In the genomic region with DNA sequence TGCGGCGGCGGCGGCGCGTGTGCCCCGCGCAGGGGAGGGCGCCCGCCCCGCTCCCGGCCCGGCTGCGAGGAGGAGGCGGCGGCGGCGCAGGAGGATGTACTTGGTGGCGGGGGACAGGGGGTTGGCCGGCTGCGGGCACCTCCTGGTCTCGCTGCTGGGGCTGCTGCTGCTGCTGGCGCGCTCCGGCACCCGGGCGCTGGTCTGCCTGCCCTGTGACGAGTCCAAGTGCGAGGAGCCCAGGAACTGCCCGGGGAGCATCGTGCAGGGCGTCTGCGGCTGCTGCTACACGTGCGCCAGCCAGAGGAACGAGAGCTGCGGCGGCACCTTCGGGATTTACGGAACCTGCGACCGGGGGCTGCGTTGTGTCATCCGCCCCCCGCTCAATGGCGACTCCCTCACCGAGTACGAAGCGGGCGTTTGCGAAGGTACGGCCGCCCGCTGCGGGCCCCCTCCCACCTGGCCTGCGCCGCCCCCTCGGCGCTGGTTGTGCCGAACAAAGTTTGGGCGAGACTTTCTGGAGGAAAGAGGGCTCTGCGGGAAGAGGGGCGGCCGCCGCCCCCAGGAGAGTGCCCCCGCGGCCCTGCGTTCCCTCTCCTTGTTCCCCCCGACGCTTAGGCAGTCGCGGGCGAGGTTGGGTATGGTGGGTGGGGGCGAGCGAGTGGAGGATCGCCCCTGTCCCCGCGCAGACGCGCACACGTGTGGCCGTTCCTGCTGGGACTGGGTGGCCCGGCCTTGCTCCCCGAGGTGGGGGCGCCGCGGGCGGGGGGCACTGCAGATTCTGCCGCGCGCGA, we compare ENCODE assay signal across 7 cellular contexts. TPM values are rescaled to one million over a fixed set of nuclear protein-coding genes. Genes with fewer than 3 reads are reported as not detected.
DNase-seq lines count a peak whose midpoint lies in the region; ATAC-seq and TF ChIP-seq lines count a peak whose summit lies in the region.

No MANE protein-coding gene starts in this region.

- peak overlapping the region; percentile 96 for H3K9ac ChIP-seq in PC-3 (ENCODE audit: low read length)

- H3K27me3 ChIP-seq in PC-3 (ENCODE audit: low read length) (no peaks in the 10 kb centered on the region), hepatocyte (no peaks in the 10 kb centered on the region), sigmoid colon (no peaks in the 10 kb centered on the region)

- no peak for TF ChIP-seq EP300 in sigmoid colon (IDR thresholded peaks at IDR 0.05)

- peak; percentile 48 for DNase-seq in HFFc6
- DNase-seq in PC-3 = peak; percentile 25
- DNase-seq in activated naive CD8-positive, alpha-beta T cell treated with anti-CD3 and anti-CD28 coated beads for 36 hours = peak; percentile 58
- peak; percentile 68 for DNase-seq in hepatocyte (ENCODE audit: low spot score)
- peak; percentile 81 for DNase-seq in sigmoid colon
- DNase-seq in OCI-M1 (lab: John Stamatoyannopoulos, UW) = no peak

- H3K36me3 Mint-ChIP-seq in HFFc6 (ENCODE audit: low read depth) = peaks cover 59% of the 10 kb centered on the region
- H3K36me3 Mint-ChIP-seq in activated naive CD8-positive, alpha-beta T cell treated with anti-CD3 and anti-CD28 coated beads for 36 hours = no peaks in the 10 kb centered on the region

- H3K9me3 ChIP-seq in PC-3 (ENCODE audit: low read length) = no peaks in the 10 kb centered on the region
- H3K9me3 ChIP-seq in hepatocyte (ENCODE audit: low read depth) = no peaks in the 10 kb centered on the region
- H3K9me3 ChIP-seq in sigmoid colon = no peaks in the 10 kb centered on the region

- H3K27me3 Mint-ChIP-seq in HFFc6 (ENCODE audit: insufficient read depth) = peaks cover 13% of the 10 kb centered on the region
- H3K27me3 Mint-ChIP-seq in activated naive CD8-positive, alpha-beta T cell treated with anti-CD3 and anti-CD28 coated beads for 36 hours = peaks cover 57% of the 10 kb centered on the region

- CTCF ChIA-PET in PC-3 (lab: Charles Lee) = no interaction called here

- H3K4me3 Mint-ChIP-seq in HFFc6 = peak overlapping the region; percentile 99
- peak overlapping the region; percentile 93 for H3K4me3 Mint-ChIP-seq in activated naive CD8-positive, alpha-beta T cell treated with anti-CD3 and anti-CD28 coated beads for 36 hours

- H3K4me3 ChIP-seq in PC-3 (ENCODE audit: low read length) = peak overlapping the region; percentile 90
- peak overlapping the region; percentile 95 for H3K4me3 ChIP-seq in hepatocyte
- peak overlapping the region; percentile 81 to 91 (median 87) for H3K4me3 ChIP-seq in sigmoid colon

- H3K9me2 ChIP-seq in PC-3 (replicated peaks; ENCODE audit: low read length) (no peaks in the 10 kb centered on the region), hepatocyte (replicated peaks; ENCODE audit: insufficient read depth) (no peaks in the 10 kb centered on the region)

- peak; percentile 25 for ATAC-seq in GM18511 (IDR thresholded peaks at IDR 0.05; ENCODE audit: unreplicated experiment)
- ATAC-seq in PC-3 = peak; percentile 2

- TF ChIP-seq CTCF in HFFc6 (IDR thresholded peaks at IDR 0.05) (no peak), PC-3 (conservative IDR thresholded peaks at IDR 0.05; ENCODE audit: low read depth, low read length) (no peak), hepatocyte (IDR thresholded peaks at IDR 0.05; ENCODE audit: poor library complexity) (no peak), sigmoid colon (IDR thresholded peaks at IDR 0.05) (no peak)

- peak overlapping the region; percentile 92 for H3K27ac ChIP-seq in PC-3 (ENCODE audit: low read length)
- peak overlapping the region; percentile 90 for H3K27ac ChIP-seq in hepatocyte
- H3K27ac ChIP-seq in sigmoid colon = peak overlapping the region; percentile 87 to 96 (median 92)

- TF ChIP-seq POLR2A in sigmoid colon (IDR thresholded peaks at IDR 0.05) = no peak

- H3K4me1 ChIP-seq in PC-3 (ENCODE audit: insufficient read depth, low read length) (peaks cover 60% of the 10 kb centered on the region), hepatocyte (ENCODE audit: insufficient read depth) (peaks cover 9% of the 10 kb centered on the region), sigmoid colon (peaks cover 0 to 72% (median 37%) of the 10 kb centered on the region in 4 donors)

- H3K79me2 ChIP-seq in PC-3 (ENCODE audit: low read length) (peaks cover 69% of the 10 kb centered on the region), hepatocyte (peaks cover 46% of the 10 kb centered on the region)

- POLR2A ChIA-PET in PC-3 (lab: Charles Lee; ENCODE audit: unreplicated experiment) = interaction anchor here (0.5 to 0.9 kb wide), 5 partner anchors 20 to 315 kb away, joined by 3 to 17 read pairs (median 9); no protein-coding TSS in a partner anchor

- intact Hi-C loops in PC-3 (cut with micrococcal nuclease) = loop anchor here (5.0 kb wide), 1 partner anchor 211 kb away; no protein-coding TSS in a partner anchor
- intact Hi-C loops in sigmoid colon (cut with DNase I) = loop anchor here (2.0 kb wide), 1 partner anchor 32 kb away; no protein-coding TSS in a partner anchor

- no peaks in the 10 kb centered on the region for H3F3A ChIP-seq in PC-3 (ENCODE audit: low read length, unreplicated experiment)

- peaks cover 8% of the 10 kb centered on the region for H3K9me3 Mint-ChIP-seq in HFFc6
- H3K9me3 Mint-ChIP-seq in activated naive CD8-positive, alpha-beta T cell treated with anti-CD3 and anti-CD28 coated beads for 36 hours = no peaks in the 10 kb centered on the region

- H3K4me1 Mint-ChIP-seq in HFFc6 (ENCODE audit: low read depth) = peaks cover 65% of the 10 kb centered on the region
- peaks cover 37% of the 10 kb centered on the region for H3K4me1 Mint-ChIP-seq in activated naive CD8-positive, alpha-beta T cell treated with anti-CD3 and anti-CD28 coated beads for 36 hours

- peaks cover 33% of the 10 kb centered on the region for H4K20me1 ChIP-seq in PC-3 (ENCODE audit: low read length)
- H4K20me1 ChIP-seq in hepatocyte (ENCODE audit: insufficient read depth, poor library complexity, severe bottlenecking) = peaks cover 16% of the 10 kb centered on the region

- H2AFZ ChIP-seq in PC-3 (ENCODE audit: low read length) (no peak overlapping the region), hepatocyte (peak overlapping the region; percentile 81)

- peak overlapping the region; percentile 93 for H3K4me2 ChIP-seq in PC-3 (ENCODE audit: low read length)
- H3K4me2 ChIP-seq in hepatocyte = peak overlapping the region; percentile 85

- peak overlapping the region; percentile 98 for H3K27ac Mint-ChIP-seq in HFFc6
- H3K27ac Mint-ChIP-seq in activated naive CD8-positive, alpha-beta T cell treated with anti-CD3 and anti-CD28 coated beads for 36 hours = peak overlapping the region; percentile 72

- H3K36me3 ChIP-seq in PC-3 (ENCODE audit: low read depth, low read length) (peaks cover 4% of the 10 kb centered on the region; the same call in 1 of the 2 replicates), hepatocyte (replicated peaks; ENCODE audit: insufficient read depth, low read depth) (no peaks in the 10 kb centered on the region), sigmoid colon (no peaks in the 10 kb centered on the region)

- WGBS in hepatocyte (ENCODE audit: low lambda C conversion rate, missing lambda C conversion rate) = 1% methylated on average over 37 of the region's 92 CpGs
- WGBS in sigmoid colon, 2 donors = 1% methylated on average over 92 of the region's 92 CpGs

- no TSS peak for BruUV-seq in PC-3 (replicated peaks; lab: Mats Ljungman, UMichigan)

RNA-seq across cellular contexts. Expression of a gene that starts 0.8 kb away (rescaled TPM):
- 100 to 1,000 TPM; 731 to 946 (median 839) TPM for total RNA-seq in HFFc6 (2021; fragmentation: NEBNext Ultra II Directional; extraction: Animal tissue kit (Norgen Biotek cat#: 25700))
- 70.7 and 85.7 TPM in 2 replicates for total RNA-seq in PC-3 (2014; rRNA removed)
- total RNA-seq in activated naive CD8-positive, alpha-beta T cell treated with anti-CD3 and anti-CD28 coated beads for 36 hours = 10 to 100 TPM; 11.8 to 12.6 TPM
- total RNA-seq in hepatocyte = 40.8 and 49.0 TPM in 2 replicates
- 19.1 and 23.0 TPM in 2 replicates for polyA plus RNA-seq in hepatocyte
- total RNA-seq in sigmoid colon = 100 to 1,000 TPM in 1 of 4 donors, 10 to 100 TPM in 3; 55.6 to 148 (median 64.2) TPM
- polyA plus RNA-seq in sigmoid colon = 10 to 100 TPM in 1 of 3 donors, 1 to 10 TPM in 2; 3.0 to 14.8 (median 3.9) TPM
